In genomic region chr20:25325073-25325472, GRCh38 we compare ENCODE assay signal across 26 cellular contexts.
DNase-seq lines count a peak whose midpoint lies in the region; ATAC-seq and TF ChIP-seq lines count a peak whose summit lies in the region.
"Had no signal": no experiment of that assay in that cellular context is flagged by ENCODE, and none has a peak within 500 bp of the region (broad histone marks: within the 10 kb centered on the region; RNA-seq: fewer than 3 reads in every experiment).

No MANE protein-coding gene starts in this region.

- peak overlapping the region; percentile 4 to 76 (median 37); a peak in 12 of 22 replicates for H3K27ac ChIP-seq in BLaER1 treated with 17β-estradiol and CSF1 and Interleukin-3, amounts not matched to agents 10 nM and 100 nM
- H3K27ac ChIP-seq in colonic mucosa: no peak overlapping the region
- H3K27ac ChIP-seq: epithelial cell of prostate had no signal

- intact Hi-C loops in colonic mucosa (cut with DNase I): no loop called here

- H3K4me3 Mint-ChIP-seq in nephron progenitor cell: no peak overlapping the region
- H3K4me3 Mint-ChIP-seq: activated naive CD8-positive, alpha-beta T cell treated with anti-CD3 and anti-CD28 coated beads for 36 hours; CD4-positive, alpha-beta T cell; naive thymus-derived CD8-positive, alpha-beta T cell had no signal

- ATAC-seq in GM18511 (IDR thresholded peaks at IDR 0.05; ENCODE audit: unreplicated experiment): no peak
- ATAC-seq in GM19351 (IDR thresholded peaks at IDR 0.05; ENCODE audit: unreplicated experiment): no peak
- ATAC-seq: naive thymus-derived CD8-positive, alpha-beta T cell had no signal

- no peaks in the 10 kb centered on the region for H3K27me3 Mint-ChIP-seq in nephron progenitor cell (ENCODE audit: low read depth, poor library complexity)
- H3K27me3 Mint-ChIP-seq: activated naive CD8-positive, alpha-beta T cell treated with anti-CD3 and anti-CD28 coated beads for 36 hours; CD4-positive, alpha-beta T cell; naive thymus-derived CD8-positive, alpha-beta T cell had no signal

- TF ChIP-seq CTCF in nephron progenitor cell (IDR thresholded peaks at IDR 0.05) (no peak), colonic mucosa (IDR thresholded peaks at IDR 0.05) (no peak)

- peaks cover 49% of the 10 kb centered on the region for H3K36me3 Mint-ChIP-seq in nephron progenitor cell (ENCODE audit: low read depth)

- no peaks in the 10 kb centered on the region; a peak in 1 of 22 replicates for H3K9me3 ChIP-seq in BLaER1 treated with 17β-estradiol and CSF1 and Interleukin-3, amounts not matched to agents 10 nM and 100 nM (replicated peaks in 1 of 11)
- H3K9me3 ChIP-seq in colonic mucosa: no peaks in the 10 kb centered on the region
- H3K9me3 ChIP-seq: MG63 had no signal

- DNase-seq in MV-4-11 (lab: John Stamatoyannopoulos, UW): peak; percentile 19
- DNase-seq in islet precursor cell: peak; percentile 38
- DNase-seq in nephron progenitor cell: no peak
- no peak for DNase-seq in GM19238 (ENCODE audit: insufficient read length, low spot score)
- no peak for DNase-seq in colonic mucosa
- DNase-seq: activated CD4-positive, alpha-beta T cell treated with anti-CD3 and anti-CD28 coated beads for 4 hours; activated effector memory CD4-positive, alpha-beta T cell treated with Interleukin-2 at 50 U/mL for 16 hours; activated naive CD8-positive, alpha-beta T cell treated with anti-CD3 and anti-CD28 coated beads for 36 hours; activated T-cell treated with anti-CD3 and anti-CD28 coated beads for 4 hours; CD4-positive, alpha-beta T cell; effector CD4-positive, alpha-beta T cell; KG1; left ventricle myocardium superior; MG63; midbrain; naive thymus-derived CD8-positive, alpha-beta T cell; NCI-H1417; NCI-H2029 treated with DMSO at 0.1 percent for 48 hours; occipital lobe; SHP77 treated with DMSO at 0.1 percent for 48 hours; stimulated activated CD4-positive, alpha-beta T cell treated with anti-CD3 and anti-CD28 coated beads, Interleukin-15, amount 100 ng/mL, for 24 hours; stimulated activated naive CD4-positive, alpha-beta T cell treated with Interleukin-2 at 50 U/mL for 16 hours had no signal

- peak overlapping the region in 2 of 11 experiments; percentile 59; a peak in 3 of 22 replicates for H3K9ac ChIP-seq in BLaER1 treated with 17β-estradiol and CSF1 and Interleukin-3, amounts not matched to agents 10 nM and 100 nM
- no peak overlapping the region for H3K9ac ChIP-seq in colonic mucosa (ENCODE audit: low read depth in 2 of 2, low read length in 2 of 2)

- peaks cover 50% of the 10 kb centered on the region for H3K4me1 Mint-ChIP-seq in nephron progenitor cell

- H3K4me2 ChIP-seq in BLaER1 treated with 17β-estradiol and CSF1 and Interleukin-3, amounts not matched to agents 10 nM and 100 nM: peak overlapping the region in 8 of 11 experiments; percentile 27 to 90 (median 51); a peak in 12 of 22 replicates

- H3K27ac Mint-ChIP-seq in nephron progenitor cell: peak overlapping the region; percentile 50
- H3K27ac Mint-ChIP-seq: activated naive CD8-positive, alpha-beta T cell treated with anti-CD3 and anti-CD28 coated beads for 36 hours; CD4-positive, alpha-beta T cell had no signal

- H3K9me3 Mint-ChIP-seq in nephron progenitor cell: peaks cover 10% of the 10 kb centered on the region
- H3K9me3 Mint-ChIP-seq: CD4-positive, alpha-beta T cell had no signal

- peaks cover 27 to 96% (median 38%) of the 10 kb centered on the region in 10 experiments for H3K4me1 ChIP-seq in BLaER1 treated with 17β-estradiol and CSF1 and Interleukin-3, amounts not matched to agents 10 nM and 100 nM
- no peaks in the 10 kb centered on the region for H3K4me1 ChIP-seq in colonic mucosa

- peaks cover 0 to 38% (median 0%) of the 10 kb centered on the region in 11 experiments; a peak in 5 of 22 replicates for H4K20me1 ChIP-seq in BLaER1 treated with 17β-estradiol and CSF1 and Interleukin-3, amounts not matched to agents 10 nM and 100 nM

- peaks cover 22 to 50% (median 36%) of the 10 kb centered on the region in 11 experiments for H3K36me3 ChIP-seq in BLaER1 treated with 17β-estradiol and CSF1 and Interleukin-3, amounts not matched to agents 10 nM and 100 nM
- H3K36me3 ChIP-seq in colonic mucosa: no peaks in the 10 kb centered on the region
- H3K36me3 ChIP-seq: MG63 had no signal

- no peaks in the 10 kb centered on the region for H3K27me3 ChIP-seq in BLaER1 treated with 17β-estradiol and CSF1 and Interleukin-3, amounts not matched to agents 10 nM and 100 nM
- H3K27me3 ChIP-seq in colonic mucosa: no peaks in the 10 kb centered on the region
- H3K27me3 ChIP-seq: MG63 had no signal

- H3K4me3 ChIP-seq in BLaER1 treated with 17β-estradiol and CSF1 and Interleukin-3, amounts not matched to agents 10 nM and 100 nM: no peak overlapping the region
- H3K4me3 ChIP-seq in colonic mucosa: no peak overlapping the region
- H3K4me3 ChIP-seq: MG63 had no signal

Comparison
In these comparisons a context has a peak if more than half of its experiments do, and no peak if none do; other contexts are left out.
1. DNase-seq: peak in MV-4-11 (single experiment) and islet precursor cell (single experiment); none in nephron progenitor cell (single experiment), GM19238 (single experiment) and colonic mucosa (single experiment).